7 cellular contexts compared by ENCODE assay signal in genomic region chr17:16790313-16790871, GRCh38.
DNase-seq lines count a peak whose midpoint lies in the region; ATAC-seq and TF ChIP-seq lines count a peak whose summit lies in the region.
"Not testable (repeated sequence)": the region's sequence is repeated elsewhere in the genome, so short reads cannot be mapped to it uniquely, and the experiment has no call there.

No MANE protein-coding gene starts in this region.

- peaks cover 16% of the 10 kb centered on the region for H3K4me1 Mint-ChIP-seq in HFFc6 (ENCODE audit: low read depth)
- H3K4me1 Mint-ChIP-seq in progenitor cell of endocrine pancreas (ENCODE audit: low read depth) = not testable (repeated sequence)

- WGBS in mesendoderm (ENCODE audit: extremely low coverage, insufficient coverage, low lambda C conversion rate) = no CpG with 5 or more reads among the region's 9 CpGs

- H3K9me3 Mint-ChIP-seq in HFFc6; progenitor cell of endocrine pancreas (ENCODE audit: low read depth): not testable (repeated sequence)

- H3K79me2 ChIP-seq in mesendoderm (ENCODE audit: control insufficient read depth, insufficient read depth, low read length) = not testable (repeated sequence)

- H2BK5ac ChIP-seq in mesendoderm (ENCODE audit: low read length) = not testable (repeated sequence)

- not testable (repeated sequence) for H3K27ac ChIP-seq in left lung; mesendoderm (ENCODE audit: low read depth, low read length)

- H3K9me3 ChIP-seq in left lung = not testable (repeated sequence)

- not testable (repeated sequence) for H3K27me3 ChIP-seq in left lung; mesendoderm (ENCODE audit: insufficient read depth, low read length, poor library complexity)

- not testable (repeated sequence) for H3K36me3 ChIP-seq in left lung; mesendoderm (ENCODE audit: control insufficient read depth, insufficient read depth, low read length)

- not testable (repeated sequence) for H3K4me3 Mint-ChIP-seq in HFFc6; progenitor cell of endocrine pancreas (ENCODE audit: low read depth)

- H3K27ac Mint-ChIP-seq in HFFc6, progenitor cell of endocrine pancreas: not testable (repeated sequence)

- H3K36me3 Mint-ChIP-seq in HFFc6 (ENCODE audit: low read depth); progenitor cell of endocrine pancreas (ENCODE audit: insufficient read depth): not testable (repeated sequence)

- not testable (repeated sequence) for H2BK120ac ChIP-seq in mesendoderm (ENCODE audit: low read depth, low read length)

- not testable (repeated sequence) for H3K27me3 Mint-ChIP-seq in HFFc6 (ENCODE audit: insufficient read depth); progenitor cell of endocrine pancreas

- not testable (repeated sequence) for H3K56ac ChIP-seq in mesendoderm (ENCODE audit: low read length)

- not testable (repeated sequence) for H3K9ac ChIP-seq in mesendoderm (ENCODE audit: low read length)

- intact Hi-C loops in left lung (cut with DNase I) = not testable (repeated sequence)

- DNase-seq in ELF-1 (ENCODE audit: low read depth, low spot score) = peak; percentile 4
- not testable (repeated sequence) for DNase-seq in HFFc6; left lung; progenitor cell of endocrine pancreas (ENCODE audit: low spot score, unreplicated experiment)
- peak; percentile 4 for DNase-seq in dedifferentiated amniotic fluid mesenchymal stem cell (ENCODE audit: extremely low spot score)
- peak; percentile 3 for DNase-seq in mesendoderm

- H3K4me1 ChIP-seq in left lung; mesendoderm (ENCODE audit: control insufficient read depth, low read depth, low read length): not testable (repeated sequence)

- H3K23ac ChIP-seq in mesendoderm (ENCODE audit: low read length) = not testable (repeated sequence)

- H2AK5ac ChIP-seq in mesendoderm (ENCODE audit: low read length) = not testable (repeated sequence)

- not testable (repeated sequence) for H3K4me3 ChIP-seq in left lung; mesendoderm (ENCODE audit: low read length)

- TF ChIP-seq CTCF in HFFc6 (IDR thresholded peaks at IDR 0.05) (0 out of 2 replicates have a peak, but pooled peaks have one; percentile 27), progenitor cell of endocrine pancreas (IDR thresholded peaks at IDR 0.05; ENCODE audit: unreplicated experiment) (peak; percentile 15)
- not testable (repeated sequence) for TF ChIP-seq CTCF in left lung (IDR thresholded peaks at IDR 0.05)

- H3K18ac ChIP-seq in mesendoderm (ENCODE audit: low read length) = not testable (repeated sequence)

- H2BK15ac ChIP-seq in mesendoderm (replicated peaks; ENCODE audit: low read depth) = not testable (repeated sequence)

- not testable (repeated sequence) for H3K79me1 ChIP-seq in mesendoderm (ENCODE audit: low read length)

- not testable (repeated sequence) for H4K5ac ChIP-seq in mesendoderm (ENCODE audit: low read length)

- H3K4ac ChIP-seq in mesendoderm (ENCODE audit: low read depth, low read length) = not testable (repeated sequence)

- not testable (repeated sequence) for H3K4me2 ChIP-seq in mesendoderm (ENCODE audit: low read length)

- ATAC-seq in SK-N-SH treated with all-trans-retinoic acid at 6 μM for 48 hours = peak; percentile 54; the same call in 1 of the 3 replicates
- ATAC-seq in left lung = peak; percentile 46

- H4K8ac ChIP-seq in mesendoderm (ENCODE audit: low read depth, low read length) = not testable (repeated sequence)
